ENCODE assay signal across 11 cellular contexts in genomic region chr17:48603959-48604769, GRCh38. TPM values are rescaled to one million over a fixed set of nuclear protein-coding genes. Genes with fewer than 3 reads are reported as not detected.
DNase-seq lines count a peak whose midpoint lies in the region; ATAC-seq, FAIRE-seq and TF ChIP-seq lines count a peak whose summit lies in the region.
"Had no signal": no experiment of that assay in that cellular context is flagged by ENCODE, and none has a peak within 500 bp of the region (broad histone marks: within the 10 kb centered on the region; RNA-seq: fewer than 3 reads in every experiment).

No MANE protein-coding gene starts in this region.

- in situ Hi-C loops in Caki2 (cut with HindIII; ENCODE audit: low pct_unique_long_range_greater_than_20kb, low sequenced_read_pairs) = no loop called here
- in situ Hi-C loops in G401 (cut with HindIII; ENCODE audit: low sequenced_read_pairs) = no loop called here

- H2AFZ ChIP-seq in endothelial cell of umbilical vein (ENCODE audit: low read depth, low read length) = peak overlapping the region; percentile 56

- DNase-seq in Caki2 (ENCODE audit: low read depth) = peak; percentile 76
- peak; percentile 79 for DNase-seq in MG63
- DNase-seq in endothelial cell of umbilical vein (ENCODE audit: low read depth, low spot score) = peak; percentile 65
- DNase-seq in sciatic nerve (ENCODE audit: low spot score) = no peak
- no peak for DNase-seq in right lobe of liver
- no peak for DNase-seq in G401 (ENCODE audit: low spot score)
- no peak for DNase-seq in D721Med (ENCODE audit: insufficient read length, low spot score)
- DNase-seq: activated CD8-positive, alpha-beta T cell treated with anti-CD3 and anti-CD28 coated beads, Interleukin-2, amount 10 ng/mL, durations not matched to agents 7 days and 5 days; hippocampal formation had no signal

- H3K36me3 ChIP-seq in MG63 (peaks cover 10% of the 10 kb centered on the region), endothelial cell of umbilical vein (ENCODE audit: control insufficient read depth in 2 of 2, extremely low read depth in 1 of 2, insufficient read depth in 2 of 2, low read length in 2 of 2) (no peaks in the 10 kb centered on the region), right lobe of liver (no peaks in the 10 kb centered on the region)

- peaks cover 57% of the 10 kb centered on the region for H3K79me2 ChIP-seq in endothelial cell of umbilical vein (ENCODE audit: control insufficient read depth, insufficient read depth, low read length)

- TSS peak; percentile 17 for BruUV-seq in endothelial cell of umbilical vein (replicated peaks; lab: Mats Ljungman, UMichigan)

- H3K4me2 ChIP-seq in endothelial cell of umbilical vein (ENCODE audit: insufficient read depth, low read length) = peak overlapping the region; percentile 95

- no peaks in the 10 kb centered on the region for H3K9me1 ChIP-seq in endothelial cell of umbilical vein (replicated peaks; ENCODE audit: control insufficient read depth, extremely low read depth, insufficient read depth, low read length)

- H3K9me3 ChIP-seq in MG63 (no peaks in the 10 kb centered on the region), endothelial cell of umbilical vein (replicated peaks; ENCODE audit: control insufficient read depth, insufficient read depth, low read length) (no peaks in the 10 kb centered on the region), right lobe of liver (no peaks in the 10 kb centered on the region)

- no peaks in the 10 kb centered on the region for H3K27me3 ChIP-seq in MG63
- H3K27me3 ChIP-seq in endothelial cell of umbilical vein (ENCODE audit: control insufficient read depth in 2 of 2, insufficient read depth in 2 of 2, low read length in 2 of 2) = no peaks in the 10 kb centered on the region
- H3K27me3 ChIP-seq in right lobe of liver = peaks cover 10 to 70% of the 10 kb centered on the region in 2 donors

- ATAC-seq in sciatic nerve = peak; percentile 43
- ATAC-seq in right lobe of liver = no peak
- ATAC-seq in GM19035 (IDR thresholded peaks at IDR 0.05; ENCODE audit: unreplicated experiment) = no peak
- ATAC-seq: activated CD8-positive, alpha-beta T cell treated with anti-CD3 and anti-CD28 coated beads, Interleukin-2, amount 10 ng/mL, durations not matched to agents 7 days and 5 days had no signal

- no peaks in the 10 kb centered on the region for H4K20me1 ChIP-seq in endothelial cell of umbilical vein (replicated peaks; ENCODE audit: control insufficient read depth, extremely low read depth, insufficient read depth, low read length)

- peak overlapping the region; percentile 79 for H3K4me3 ChIP-seq in MG63
- peak overlapping the region; percentile 47 to 97 (median 86) for H3K4me3 ChIP-seq in endothelial cell of umbilical vein (replicated peaks in 1 of 3; ENCODE audit: insufficient read depth in 1 of 3, low read depth in 1 of 3, low read length in 3 of 3)
- H3K4me3 ChIP-seq in right lobe of liver = no peak overlapping the region

- TF ChIP-seq POLR2A in endothelial cell of umbilical vein (IDR thresholded peaks at IDR 0.05; ENCODE audit: low read depth, low read length) = no peak
- no peak for TF ChIP-seq POLR2A in right lobe of liver (IDR thresholded peaks at IDR 0.05)

- WGBS in right lobe of liver (ENCODE audit: insufficient coverage, low coverage, low lambda C conversion rate, missing lambda C conversion rate) = 15% methylated on average over 16 of the region's 21 CpGs

- dilution Hi-C loops in endothelial cell of umbilical vein (cut with MboI; ENCODE audit: extremely low pct_ligation_motif_present, low sequenced_read_pairs) = no loop called here

- peak overlapping the region; percentile 54 for H3K27ac ChIP-seq in endothelial cell of umbilical vein (ENCODE audit: insufficient read depth, low read depth, low read length)
- H3K27ac ChIP-seq in right lobe of liver = no peak overlapping the region

- peak overlapping the region; percentile 87 for H3K9ac ChIP-seq in endothelial cell of umbilical vein (replicated peaks; ENCODE audit: extremely low read depth, insufficient read depth, low read length)

- POLR2A ChIA-PET in endothelial cell of umbilical vein (lab: Charles Lee) = interaction anchor here (1.0 kb wide), 1 partner anchor 10 kb away, joined by 7 read pairs; the partner anchor contains the start of gene HOXB8

- intact Hi-C loops in endothelial cell of umbilical vein (cut with micrococcal nuclease) (loop anchor here (1.0 kb wide), 1 partner anchor 8 kb away; no protein-coding TSS in a partner anchor), sciatic nerve (cut with DNase I) (no loop called here), right lobe of liver (cut with DNase I) (no loop called here)

- H3K4me1 ChIP-seq in endothelial cell of umbilical vein (ENCODE audit: control insufficient read depth, extremely low read depth, insufficient read depth, low read length) (peaks cover 23% of the 10 kb centered on the region), right lobe of liver (peaks cover 0 to 14% (median 0%) of the 10 kb centered on the region in 4 donors)

- FAIRE-seq in endothelial cell of umbilical vein (lab: Jason Lieb, UNC) (peak; percentile 96), D721Med (lab: Jason Lieb, UNC) (no peak)
- FAIRE-seq: bronchial epithelial cell had no signal

- TF ChIP-seq CTCF in endothelial cell of umbilical vein (IDR thresholded peaks at IDR 0.05; ENCODE audit: extremely low read depth in 1 of 2, insufficient read depth in 1 of 2, low read depth in 1 of 2, low read length in 2 of 2) (no peak), right lobe of liver (IDR thresholded peaks at IDR 0.05) (no peak), D721Med (IDR thresholded peaks at IDR 0.05; ENCODE audit: insufficient read depth, missing control alignments) (no peak)

- CTCF ChIA-PET in endothelial cell of umbilical vein (lab: Charles Lee) = interaction anchor here (2.0 kb wide), 1 partner anchor 579 kb away, joined by 4 read pairs; no protein-coding TSS in a partner anchor

RNA-seq across cellular contexts. Expression of gene HOXB6, which starts 0.6 kb away (rescaled TPM):
- total RNA-seq in Caki2 (2014; rRNA removed; shearing (Covaris generic); ENCODE audit: low replicate concordance) = 5.4 and 8.7 TPM in 2 replicates
- 7.0 and 7.7 TPM in 2 replicates for total RNA-seq in MG63 (2014; rRNA removed; shearing (Covaris generic); ENCODE audit: low replicate concordance)
- 24.0 and 27.4 TPM in 2 replicates for total RNA-seq in endothelial cell of umbilical vein
- 8.8 and 10.0 TPM in 2 replicates for polyA plus RNA-seq in endothelial cell of umbilical vein
- 4.3 and 6.1 TPM in 2 replicates for polyA plus RNA-seq in endothelial cell of umbilical vein (2011; cell fraction: cytosol; rRNA removed)
- 42.1 and 47.5 TPM in 2 replicates for polyA plus RNA-seq in endothelial cell of umbilical vein (2011; cell fraction: nucleus; rRNA removed)
- 12.4 and 13.8 TPM in 2 replicates for polyA plus RNA-seq in endothelial cell of umbilical vein (2012)
- polyA minus RNA-seq in endothelial cell of umbilical vein = 3.9 and 7.0 TPM in 2 replicates
- polyA minus RNA-seq in endothelial cell of umbilical vein (2011; cell fraction: cytosol; rRNA and poly(A)+ RNA removed) = 2.8 TPM
- 9.1 and 16.5 TPM in 2 replicates for polyA minus RNA-seq in endothelial cell of umbilical vein (2011; cell fraction: nucleus; rRNA and poly(A)+ RNA removed)
- total RNA-seq in sciatic nerve = 6.3 TPM
- total RNA-seq in right lobe of liver = under 1 TPM; 0.18 to 0.83 (median 0.56) TPM
- total RNA-seq in G401 (2014; rRNA removed; shearing (Covaris generic)) = 0.92 and 2.0 TPM in 2 replicates
- total RNA-seq: activated CD8-positive, alpha-beta T cell treated with anti-CD3 and anti-CD28 coated beads, Interleukin-2, amount 10 ng/mL, durations not matched to agents 7 days and 5 days; bronchial epithelial cell had no signal

RNA-seq across cellular contexts. Expression of gene HOXB7, which starts 6.7 kb away (rescaled TPM):
- 21.5 and 29.0 TPM in 2 replicates for total RNA-seq in Caki2 (2014; rRNA removed; shearing (Covaris generic); ENCODE audit: low replicate concordance)
- total RNA-seq in MG63 (2014; rRNA removed; shearing (Covaris generic); ENCODE audit: low replicate concordance) = 9.8 and 30.6 TPM in 2 replicates
- total RNA-seq in endothelial cell of umbilical vein = 24.5 and 29.8 TPM in 2 replicates
- polyA plus RNA-seq in endothelial cell of umbilical vein = 23.5 and 24.2 TPM in 2 replicates
- 18.2 and 21.3 TPM in 2 replicates for polyA plus RNA-seq in endothelial cell of umbilical vein (2011; cell fraction: cytosol; rRNA removed)
- polyA plus RNA-seq in endothelial cell of umbilical vein (2011; cell fraction: nucleus; rRNA removed) = 5.5 and 6.9 TPM in 2 replicates
- 26.0 and 33.3 TPM in 2 replicates for polyA plus RNA-seq in endothelial cell of umbilical vein (2012)
- polyA minus RNA-seq in endothelial cell of umbilical vein = 8.2 and 9.4 TPM in 2 replicates
- 10.9 TPM for polyA minus RNA-seq in endothelial cell of umbilical vein (2011; cell fraction: cytosol; rRNA and poly(A)+ RNA removed)
- 1.3 and 1.5 TPM in 2 replicates for polyA minus RNA-seq in endothelial cell of umbilical vein (2011; cell fraction: nucleus; rRNA and poly(A)+ RNA removed)
- total RNA-seq in sciatic nerve = 8.1 TPM
- under 1 TPM in 4 of 6 experiments, not detected in 2; 0.16 to 0.79 (median 0.30) TPM for total RNA-seq in right lobe of liver
- 9.1 and 12.8 TPM in 2 replicates for total RNA-seq in G401 (2014; rRNA removed; shearing (Covaris generic))
- total RNA-seq: bronchial epithelial cell had no signal

RNA-seq across cellular contexts. Expression of gene HOXB5, which starts 10.6 kb away (rescaled TPM):
- total RNA-seq in Caki2 (2014; rRNA removed; shearing (Covaris generic); ENCODE audit: low replicate concordance) = not detected in 2 replicates
- total RNA-seq in MG63 (2014; rRNA removed; shearing (Covaris generic); ENCODE audit: low replicate concordance) = not detected in 2 replicates
- 7.3 and 8.5 TPM in 2 replicates for total RNA-seq in endothelial cell of umbilical vein
- 2.0 and 2.6 TPM in 2 replicates for polyA plus RNA-seq in endothelial cell of umbilical vein
- polyA plus RNA-seq in endothelial cell of umbilical vein (2011; cell fraction: cytosol; rRNA removed) = 1.0 and 1.1 TPM in 2 replicates
- polyA plus RNA-seq in endothelial cell of umbilical vein (2011; cell fraction: nucleus; rRNA removed) = 13.1 and 13.2 TPM in 2 replicates
- 3.3 and 3.5 TPM in 2 replicates for polyA plus RNA-seq in endothelial cell of umbilical vein (2012)
- polyA minus RNA-seq in endothelial cell of umbilical vein = 0.57 and 0.58 TPM in 2 replicates
- 0.82 TPM for polyA minus RNA-seq in endothelial cell of umbilical vein (2011; cell fraction: cytosol; rRNA and poly(A)+ RNA removed)
- polyA minus RNA-seq in endothelial cell of umbilical vein (2011; cell fraction: nucleus; rRNA and poly(A)+ RNA removed) = 2.5 and 2.6 TPM in 2 replicates
- 2.4 TPM for total RNA-seq in sciatic nerve
- under 1 TPM in 5 of 6 experiments, not detected in 1; 0.11 to 0.29 (median 0.19) TPM for total RNA-seq in right lobe of liver
- 1.7 TPM in 1 of 2 replicates, not detected in the other for total RNA-seq in G401 (2014; rRNA removed; shearing (Covaris generic))
- total RNA-seq: activated CD8-positive, alpha-beta T cell treated with anti-CD3 and anti-CD28 coated beads, Interleukin-2, amount 10 ng/mL, durations not matched to agents 7 days and 5 days; bronchial epithelial cell had no signal

RNA-seq across cellular contexts. Expression of gene HOXB8, which starts 10.9 kb away (rescaled TPM):
- 0.47 TPM in 1 of 2 replicates, not detected in the other for total RNA-seq in Caki2 (2014; rRNA removed; shearing (Covaris generic); ENCODE audit: low replicate concordance)
- 3.8 and 4.8 TPM in 2 replicates for total RNA-seq in MG63 (2014; rRNA removed; shearing (Covaris generic); ENCODE audit: low replicate concordance)
- 1.7 and 2.0 TPM in 2 replicates for total RNA-seq in endothelial cell of umbilical vein
- 1.6 and 2.4 TPM in 2 replicates for polyA plus RNA-seq in endothelial cell of umbilical vein
- 0.81 and 0.86 TPM in 2 replicates for polyA plus RNA-seq in endothelial cell of umbilical vein (2011; cell fraction: cytosol; rRNA removed)
- polyA plus RNA-seq in endothelial cell of umbilical vein (2011; cell fraction: nucleus; rRNA removed) = 0.63 and 0.96 TPM in 2 replicates
- 3.4 and 3.6 TPM in 2 replicates for polyA plus RNA-seq in endothelial cell of umbilical vein (2012)
- polyA minus RNA-seq in endothelial cell of umbilical vein = 0.25 and 1.7 TPM in 2 replicates
- polyA minus RNA-seq in endothelial cell of umbilical vein (2011; cell fraction: cytosol; rRNA and poly(A)+ RNA removed) = not detected
- polyA minus RNA-seq in endothelial cell of umbilical vein (2011; cell fraction: nucleus; rRNA and poly(A)+ RNA removed) = 0.67 and 0.91 TPM in 2 replicates
- total RNA-seq in sciatic nerve = 0.98 TPM
- total RNA-seq in right lobe of liver = not detected
- 0.10 TPM in 1 of 2 replicates, not detected in the other for total RNA-seq in G401 (2014; rRNA removed; shearing (Covaris generic))
- total RNA-seq: activated CD8-positive, alpha-beta T cell treated with anti-CD3 and anti-CD28 coated beads, Interleukin-2, amount 10 ng/mL, durations not matched to agents 7 days and 5 days; bronchial epithelial cell had no signal

RNA-seq across cellular contexts. Expression of gene HOXB3, which starts 14.1 kb away (rescaled TPM):
- 1.1 and 15.0 TPM in 2 replicates for total RNA-seq in Caki2 (2014; rRNA removed; shearing (Covaris generic); ENCODE audit: low replicate concordance)
- total RNA-seq in MG63 (2014; rRNA removed; shearing (Covaris generic); ENCODE audit: low replicate concordance) = 2.1 and 4.6 TPM in 2 replicates
- total RNA-seq in endothelial cell of umbilical vein (45.0 and 56.6 TPM in 2 replicates), sciatic nerve (25.6 TPM), right lobe of liver (1 to 10 TPM in 5 of 6 experiments, under 1 TPM in 1; 0.99 to 3.2 (median 2.6) TPM)
- polyA plus RNA-seq in endothelial cell of umbilical vein = 29.6 and 33.0 TPM in 2 replicates
- polyA plus RNA-seq in endothelial cell of umbilical vein (2011; cell fraction: cytosol; rRNA removed) = 7.9 and 11.6 TPM in 2 replicates
- 81.4 and 85.1 TPM in 2 replicates for polyA plus RNA-seq in endothelial cell of umbilical vein (2011; cell fraction: nucleus; rRNA removed)
- polyA plus RNA-seq in endothelial cell of umbilical vein (2012) = 19.0 and 19.8 TPM in 2 replicates
- 7.7 and 13.3 TPM in 2 replicates for polyA minus RNA-seq in endothelial cell of umbilical vein
- 1.3 TPM for polyA minus RNA-seq in endothelial cell of umbilical vein (2011; cell fraction: cytosol; rRNA and poly(A)+ RNA removed)
- 18.1 and 32.3 TPM in 2 replicates for polyA minus RNA-seq in endothelial cell of umbilical vein (2011; cell fraction: nucleus; rRNA and poly(A)+ RNA removed)
- 0.74 and 12.0 TPM in 2 replicates for total RNA-seq in G401 (2014; rRNA removed; shearing (Covaris generic))
- total RNA-seq: bronchial epithelial cell had no signal

Comparison
In these comparisons a context has a peak if more than half of its experiments do, and no peak if none do; other contexts are left out.
1. DNase-seq: peak in Caki2 (single experiment), MG63 (single experiment) and endothelial cell of umbilical vein (single experiment); none in sciatic nerve (single experiment), right lobe of liver (0 of 3), G401 (single experiment) and D721Med (single experiment).
2. H3K4me3 ChIP-seq: peak in MG63 (single experiment) and endothelial cell of umbilical vein (3 of 3); none in right lobe of liver (0 of 3).